ENCODE assay signal across 8 cellular contexts in genomic region chr7:23938937-23939552, GRCh38.
DNase-seq lines count a peak whose midpoint lies in the region; ATAC-seq and TF ChIP-seq lines count a peak whose summit lies in the region.

No MANE protein-coding gene starts in this region.

- no peak overlapping the region for H3K27ac Mint-ChIP-seq in stimulated activated memory B cell treated with anti-CD40 and anti-IgM and Interleukin-4, amounts not matched to agents 10 μg/mL and 1 μg/mL and 100 μg/mL, for 72 hours

- no peaks in the 10 kb centered on the region for H3K4me1 Mint-ChIP-seq in stimulated activated memory B cell treated with anti-CD40 and anti-IgM and Interleukin-4, amounts not matched to agents 10 μg/mL and 1 μg/mL and 100 μg/mL, for 72 hours

- no peak overlapping the region for H3K4me3 ChIP-seq in AG04449 (ENCODE audit: low read depth, low read length)
- H3K4me3 ChIP-seq in GM12875 (ENCODE audit: low read depth, low read length) = no peak overlapping the region
- no peak overlapping the region for H3K4me3 ChIP-seq in epithelial cell of esophagus (ENCODE audit: low read length)
- H3K4me3 ChIP-seq in ovary = no peak overlapping the region

- TF ChIP-seq EP300 in ovary (IDR thresholded peaks at IDR 0.05) = no peak

- TF ChIP-seq CTCF in AG04449 (IDR thresholded peaks at IDR 0.05; ENCODE audit: insufficient read depth, low read length, missing control alignments) (peak; percentile 76), GM12875 (IDR thresholded peaks at IDR 0.05; ENCODE audit: borderline replicate concordance, insufficient read depth, low read depth, low read length) (peak; percentile 63; the same call in 1 of the 2 replicates), epithelial cell of esophagus (IDR thresholded peaks at IDR 0.05; ENCODE audit: insufficient read depth, low read depth, low read length, missing control alignments) (peak; percentile 73), ovary (IDR thresholded peaks at IDR 0.05) (no peak)

- DNase-seq in AG04449 (ENCODE audit: low read depth, low spot score) (no peak), NCI-H82 treated with DMSO at 0.1 percent for 48 hours (lab: John Stamatoyannopoulos, UW; ENCODE audit: unreplicated experiment) (peak; percentile 9), epithelial cell of esophagus (ENCODE audit: low read depth) (peak; percentile 56), ovary (no peak)
- DNase-seq in activated naive CD4-positive, alpha-beta T cell treated with anti-CD3 and anti-CD28 coated beads, Interleukin-2, amount 50 U/mL, for 16 hours = no peak

- H3K9me3 ChIP-seq in ovary = no peaks in the 10 kb centered on the region

- POLR2A ChIA-PET in AG04449 (lab: Yijun Ruan, JAX) = no interaction called here

- no peaks in the 10 kb centered on the region for H3K36me3 Mint-ChIP-seq in stimulated activated memory B cell treated with anti-CD40 and anti-IgM and Interleukin-4, amounts not matched to agents 10 μg/mL and 1 μg/mL and 100 μg/mL, for 72 hours

- CTCF ChIA-PET in AG04449 (lab: Yijun Ruan, JAX) = interaction anchor here (1.0 to 2.8 kb wide), 6 partner anchors 22 to 725 kb away, joined by 3 to 17 read pairs (median 5); no protein-coding TSS in a partner anchor

- peak; percentile 83 for ATAC-seq in HG03159 (IDR thresholded peaks at IDR 0.05; ENCODE audit: unreplicated experiment)
- peak; percentile 51 for ATAC-seq in stimulated activated memory B cell treated with anti-CD40 and anti-IgM and Interleukin-4, amounts not matched to agents 10 μg/mL and 1 μg/mL and 100 μg/mL, for 72 hours

- 37 to 44% (median 42%) methylated on average over 4 of the region's 4 CpGs for whole genome bisulfite sequencing in ovary, 3 donors

- H3K9me3 Mint-ChIP-seq in stimulated activated memory B cell treated with anti-CD40 and anti-IgM and Interleukin-4, amounts not matched to agents 10 μg/mL and 1 μg/mL and 100 μg/mL, for 72 hours = peaks cover 6% of the 10 kb centered on the region

- H3K27me3 Mint-ChIP-seq in stimulated activated memory B cell treated with anti-CD40 and anti-IgM and Interleukin-4, amounts not matched to agents 10 μg/mL and 1 μg/mL and 100 μg/mL, for 72 hours = peaks cover 74% of the 10 kb centered on the region

- H3K27ac ChIP-seq in ovary = no peak overlapping the region

- H3K36me3 ChIP-seq in ovary = no peaks in the 10 kb centered on the region

- no peaks in the 10 kb centered on the region for H3K27me3 ChIP-seq in ovary

- no peak for TF ChIP-seq POLR2A in ovary (IDR thresholded peaks at IDR 0.05)

- intact Hi-C loops in ovary (cut with DNase I) = no loop called here

- H3K4me3 Mint-ChIP-seq in stimulated activated memory B cell treated with anti-CD40 and anti-IgM and Interleukin-4, amounts not matched to agents 10 μg/mL and 1 μg/mL and 100 μg/mL, for 72 hours = no peak overlapping the region

- H3K4me1 ChIP-seq in ovary (ENCODE audit: insufficient read depth) = no peaks in the 10 kb centered on the region

Comparison
In these comparisons a context has a peak if more than half of its experiments do, and no peak if none do; other contexts are left out.
1. DNase-seq: peak in NCI-H82 treated with DMSO at 0.1 percent for 48 hours (single experiment) and epithelial cell of esophagus (single experiment); none in AG04449 (single experiment), activated naive CD4-positive, alpha-beta T cell treated with anti-CD3 and anti-CD28 coated beads, Interleukin-2, amount 50 U/mL, for 16 hours (single experiment) and ovary (0 of 5).
2. CTCF ChIP-seq: peak in AG04449 (single experiment), GM12875 (single experiment) and epithelial cell of esophagus (single experiment); none in ovary (0 of 3).